Comparison of ENCODE assay signal across 11 cellular contexts in genomic region chr11:11788067-11788710, GRCh38. TPM values are rescaled to one million over a fixed set of nuclear protein-coding genes. Genes with fewer than 3 reads are reported as not detected.
DNase-seq lines count a peak whose midpoint lies in the region; ATAC-seq and TF ChIP-seq lines count a peak whose summit lies in the region.
"Had no signal": no experiment of that assay in that cellular context is flagged by ENCODE, and none has a peak within 500 bp of the region (broad histone marks: within the 10 kb centered on the region; RNA-seq: fewer than 3 reads in every experiment).

No MANE protein-coding gene starts in this region.

- H3K4me3 ChIP-seq in GM23338, result no peak overlapping the region
- H3K4me3 ChIP-seq in mucosa of descending colon, result no peak overlapping the region
- H3K4me3 ChIP-seq in prostate gland, result no peak overlapping the region
- no peak overlapping the region for H3K4me3 ChIP-seq in CD8-positive, alpha-beta memory T cell (ENCODE audit: low read length)
- H3K4me3 ChIP-seq: breast epithelium had no signal

- DNase-seq in GM23338 (ENCODE audit: low spot score) (no peak), activated B cell treated with CpG ODN at 0.5 μM for 24 hours (no peak), mucosa of descending colon (no peak), prostate gland (ENCODE audit: low spot score) (no peak), OCI-M1 (lab: John Stamatoyannopoulos, UW) (no peak)
- no peak for DNase-seq in activated T-helper 1 cell treated with anti-CD3 and anti-CD28 coated beads, Interleukin-12 subunit alpha, Interleukin-12 subunit beta, Interleukin-2, Interleukin-4 antibody, amounts not matched to agents 30 ng/mL and 10 ng/mL and 1 ng/mL, durations not matched to agents 14 hours and 24 hours and 36 hours (ENCODE audit: low spot score)
- DNase-seq in CD8-positive, alpha-beta memory T cell, result no peak
- DNase-seq: NCI-H524 treated with DMSO at 0.1 percent for 48 hours had no signal

- H3K27ac ChIP-seq in C4-2B (no peak overlapping the region), GM23338 (ENCODE audit: low read depth) (no peak overlapping the region), prostate gland (no peak overlapping the region)
- H3K27ac ChIP-seq in CD8-positive, alpha-beta memory T cell (ENCODE audit: low read depth, low read length), result no peak overlapping the region
- H3K27ac ChIP-seq: breast epithelium had no signal

- TF ChIP-seq CTCF in C4-2B (conservative IDR thresholded peaks at IDR 0.05) (peak; percentile 63), GM23338 (conservative IDR thresholded peaks at IDR 0.05; ENCODE audit: low read depth in 2 of 2) (no peak), activated B cell treated with CpG ODN at 0.5 μM for 24 hours (IDR thresholded peaks at IDR 0.05) (peak; percentile 8), mucosa of descending colon (IDR thresholded peaks at IDR 0.05) (peak; percentile 3), prostate gland (IDR thresholded peaks at IDR 0.05) (no peak)

- H3K4me1 Mint-ChIP-seq in GM23338, result peaks cover 2% of the 10 kb centered on the region
- H3K4me1 Mint-ChIP-seq in activated B cell treated with CpG ODN at 0.5 μM for 24 hours, result no peaks in the 10 kb centered on the region
- H3K4me1 Mint-ChIP-seq in activated T-helper 1 cell treated with anti-CD3 and anti-CD28 coated beads, Interleukin-12 subunit alpha, Interleukin-12 subunit beta, Interleukin-2, Interleukin-4 antibody, amounts not matched to agents 30 ng/mL and 10 ng/mL and 1 ng/mL, durations not matched to agents 14 hours and 24 hours and 36 hours (ENCODE audit: low read depth), result no peaks in the 10 kb centered on the region
- no peaks in the 10 kb centered on the region for H3K4me1 Mint-ChIP-seq in CD8-positive, alpha-beta memory T cell

- H3F3A ChIP-seq in GM23338 (replicated peaks; ENCODE audit: low read depth), result no peaks in the 10 kb centered on the region

- TF ChIP-seq POLR2A in prostate gland (IDR thresholded peaks at IDR 0.05), result no peak

- H3K27ac Mint-ChIP-seq in GM23338, result no peak overlapping the region
- H3K27ac Mint-ChIP-seq in activated B cell treated with CpG ODN at 0.5 μM for 24 hours, result no peak overlapping the region
- no peak overlapping the region for H3K27ac Mint-ChIP-seq in activated T-helper 1 cell treated with anti-CD3 and anti-CD28 coated beads, Interleukin-12 subunit alpha, Interleukin-12 subunit beta, Interleukin-2, Interleukin-4 antibody, amounts not matched to agents 30 ng/mL and 10 ng/mL and 1 ng/mL, durations not matched to agents 14 hours and 24 hours and 36 hours
- H3K27ac Mint-ChIP-seq in CD8-positive, alpha-beta memory T cell, result no peak overlapping the region
- H3K27ac Mint-ChIP-seq: activated naive CD8-positive, alpha-beta T cell had no signal

- H3K36me3 ChIP-seq in GM23338 (ENCODE audit: insufficient read depth) (no peaks in the 10 kb centered on the region), mucosa of descending colon (ENCODE audit: low read depth) (no peaks in the 10 kb centered on the region), prostate gland (no peaks in the 10 kb centered on the region)
- H3K36me3 ChIP-seq in CD8-positive, alpha-beta memory T cell (ENCODE audit: insufficient read depth, low read length), result no peaks in the 10 kb centered on the region
- H3K36me3 ChIP-seq: breast epithelium had no signal

- POLR2A ChIA-PET in activated B cell treated with CpG ODN at 0.5 μM for 24 hours (lab: Charles Lee), result no interaction called here
- POLR2A ChIA-PET in CD8-positive, alpha-beta memory T cell (lab: Charles Lee), result no interaction called here

- H3K27me3 Mint-ChIP-seq in GM23338 (ENCODE audit: insufficient read depth, low read depth, poor library complexity) (peaks cover 9% of the 10 kb centered on the region), activated B cell treated with CpG ODN at 0.5 μM for 24 hours (peaks cover 14% of the 10 kb centered on the region)
- H3K27me3 Mint-ChIP-seq in activated T-helper 1 cell treated with anti-CD3 and anti-CD28 coated beads, Interleukin-12 subunit alpha, Interleukin-12 subunit beta, Interleukin-2, Interleukin-4 antibody, amounts not matched to agents 30 ng/mL and 10 ng/mL and 1 ng/mL, durations not matched to agents 14 hours and 24 hours and 36 hours (ENCODE audit: insufficient read depth), result peaks cover 24% of the 10 kb centered on the region
- peaks cover 0 to 27% of the 10 kb centered on the region in 2 donors for H3K27me3 Mint-ChIP-seq in CD8-positive, alpha-beta memory T cell

- no peak overlapping the region for H3K4me2 ChIP-seq in GM23338

- H3K4me3 Mint-ChIP-seq in GM23338 (no peak overlapping the region), activated B cell treated with CpG ODN at 0.5 μM for 24 hours (no peak overlapping the region)
- H3K4me3 Mint-ChIP-seq in activated T-helper 1 cell treated with anti-CD3 and anti-CD28 coated beads, Interleukin-12 subunit alpha, Interleukin-12 subunit beta, Interleukin-2, Interleukin-4 antibody, amounts not matched to agents 30 ng/mL and 10 ng/mL and 1 ng/mL, durations not matched to agents 14 hours and 24 hours and 36 hours, result no peak overlapping the region
- no peak overlapping the region for H3K4me3 Mint-ChIP-seq in CD8-positive, alpha-beta memory T cell
- H3K4me3 Mint-ChIP-seq: activated naive CD8-positive, alpha-beta T cell had no signal

- CTCF ChIA-PET in activated B cell treated with CpG ODN at 0.5 μM for 24 hours (lab: Charles Lee), result interaction anchor here (0.9 to 3.2 kb wide), 15 partner anchors 10 to 1018 kb away, joined by 3 to 65 read pairs (median 9); no protein-coding TSS in a partner anchor
- CTCF ChIA-PET in CD8-positive, alpha-beta memory T cell (lab: Charles Lee), result interaction anchor here (0.7 to 7.5 kb wide), 19 partner anchors 10 to 995 kb away, joined by 3 to 57 read pairs (median 5); no protein-coding TSS in a partner anchor

- peaks cover 6% of the 10 kb centered on the region for H3K4me1 ChIP-seq in GM23338 (ENCODE audit: insufficient read depth)
- no peaks in the 10 kb centered on the region for H3K4me1 ChIP-seq in mucosa of descending colon (ENCODE audit: low read depth)
- H3K4me1 ChIP-seq in prostate gland (replicated peaks), result no peaks in the 10 kb centered on the region
- H3K4me1 ChIP-seq in CD8-positive, alpha-beta memory T cell (ENCODE audit: insufficient read depth, low read length), result no peaks in the 10 kb centered on the region
- H3K4me1 ChIP-seq: breast epithelium had no signal

- peaks cover 14% of the 10 kb centered on the region for H3K9me3 Mint-ChIP-seq in GM23338
- no peaks in the 10 kb centered on the region for H3K9me3 Mint-ChIP-seq in activated B cell treated with CpG ODN at 0.5 μM for 24 hours
- H3K9me3 Mint-ChIP-seq in activated T-helper 1 cell treated with anti-CD3 and anti-CD28 coated beads, Interleukin-12 subunit alpha, Interleukin-12 subunit beta, Interleukin-2, Interleukin-4 antibody, amounts not matched to agents 30 ng/mL and 10 ng/mL and 1 ng/mL, durations not matched to agents 14 hours and 24 hours and 36 hours, result no peaks in the 10 kb centered on the region
- H3K9me3 Mint-ChIP-seq in CD8-positive, alpha-beta memory T cell, result no peaks in the 10 kb centered on the region

- 50% methylated on average over 7 of the region's 7 CpGs for WGBS in prostate gland

- H3K27me3 ChIP-seq in GM23338 (ENCODE audit: insufficient read depth) (no peaks in the 10 kb centered on the region), prostate gland (replicated peaks; ENCODE audit: insufficient read depth) (no peaks in the 10 kb centered on the region)
- H3K27me3 ChIP-seq in CD8-positive, alpha-beta memory T cell (ENCODE audit: insufficient read depth, low read length, poor library complexity, severe bottlenecking), result no peaks in the 10 kb centered on the region
- H3K27me3 ChIP-seq: breast epithelium had no signal

- H2AFZ ChIP-seq in GM23338, result no peak overlapping the region

- ATAC-seq in GM23338, result peak; percentile 32; the same call in 2 of the 3 replicates
- ATAC-seq in activated B cell treated with CpG ODN at 0.5 μM for 24 hours (ENCODE audit: low read depth), result peak; percentile 25
- ATAC-seq in mucosa of descending colon, result no peak

- intact Hi-C loops in activated B cell treated with CpG ODN at 0.5 μM for 24 hours (cut with micrococcal nuclease), result no loop called here
- intact Hi-C loops in mucosa of descending colon (cut with DNase I, micrococcal nuclease), result loop anchor here (5.0 to 10.0 kb wide), 2 partner anchors 751 to 763 kb away; no protein-coding TSS in a partner anchor
- intact Hi-C loops in activated T-helper 1 cell treated with anti-CD3 and anti-CD28 coated beads, Interleukin-12 subunit alpha, Interleukin-12 subunit beta, Interleukin-2, Interleukin-4 antibody, amounts not matched to agents 30 ng/mL and 10 ng/mL and 1 ng/mL, durations not matched to agents 14 hours and 24 hours and 36 hours (cut with micrococcal nuclease), result loop anchor here (2.0 to 10.0 kb wide), 3 partner anchors 257 to 631 kb away; no protein-coding TSS in a partner anchor
- intact Hi-C loops in prostate gland (cut with DNase I), result loop anchor here (5.0 to 10.0 kb wide), 4 partner anchors 166 to 993 kb away; partner anchors contain the start of gene GALNT18

- H3K9me2 ChIP-seq in GM23338 (ENCODE audit: insufficient read depth), result no peaks in the 10 kb centered on the region; the same call in 1 of the 2 replicates

- H3K36me3 Mint-ChIP-seq in GM23338 (ENCODE audit: low read depth) (peaks cover 7% of the 10 kb centered on the region; the same call in 2 of the 3 replicates), activated B cell treated with CpG ODN at 0.5 μM for 24 hours (ENCODE audit: low read depth) (no peaks in the 10 kb centered on the region)
- H3K36me3 Mint-ChIP-seq in activated T-helper 1 cell treated with anti-CD3 and anti-CD28 coated beads, Interleukin-12 subunit alpha, Interleukin-12 subunit beta, Interleukin-2, Interleukin-4 antibody, amounts not matched to agents 30 ng/mL and 10 ng/mL and 1 ng/mL, durations not matched to agents 14 hours and 24 hours and 36 hours (ENCODE audit: low read depth), result no peaks in the 10 kb centered on the region
- no peaks in the 10 kb centered on the region for H3K36me3 Mint-ChIP-seq in CD8-positive, alpha-beta memory T cell
- H3K36me3 Mint-ChIP-seq: activated naive CD8-positive, alpha-beta T cell had no signal

- no peaks in the 10 kb centered on the region for H3K79me2 ChIP-seq in GM23338 (replicated peaks; ENCODE audit: insufficient read depth)

- H4K20me1 ChIP-seq in GM23338 (replicated peaks; ENCODE audit: insufficient read depth), result no peaks in the 10 kb centered on the region

- H3K9me3 ChIP-seq in mucosa of descending colon, result no peaks in the 10 kb centered on the region
- H3K9me3 ChIP-seq in prostate gland, result no peaks in the 10 kb centered on the region
- no peaks in the 10 kb centered on the region for H3K9me3 ChIP-seq in CD8-positive, alpha-beta memory T cell (ENCODE audit: low read length)
- H3K9me3 ChIP-seq: breast epithelium had no signal

RNA-seq across cellular contexts. Expression of gene USP47, which starts 53.6 kb away (rescaled TPM):
- total RNA-seq in GM23338 (2014; rRNA removed; shearing (Covaris generic)), result 32.1 and 36.7 TPM in 2 replicates
- polyA plus RNA-seq in GM23338 (2016; fragmentation: Nextera tagmentation; extraction: Ambion mirVana), result 15.5 and 16.3 TPM in 2 replicates
- total RNA-seq in activated B cell treated with CpG ODN at 0.5 μM for 24 hours, result 48.5 and 50.3 TPM in 2 replicates
- total RNA-seq in mucosa of descending colon, result 10 to 100 TPM; 36.1 to 59.3 (median 39.1) TPM
- total RNA-seq in activated T-helper 1 cell treated with anti-CD3 and anti-CD28 coated beads, Interleukin-12 subunit alpha, Interleukin-12 subunit beta, Interleukin-2, Interleukin-4 antibody, amounts not matched to agents 30 ng/mL and 10 ng/mL and 1 ng/mL, durations not matched to agents 14 hours and 24 hours and 36 hours, result 52.0 and 54.8 TPM in 2 replicates
- 10 to 100 TPM; 58.4 to 76.6 TPM for total RNA-seq in prostate gland
- 10 to 100 TPM; 47.0 to 50.2 TPM for total RNA-seq in CD8-positive, alpha-beta memory T cell
- 53.8 TPM for polyA plus RNA-seq in CD8-positive, alpha-beta memory T cell

Comparison
In these comparisons a context has a peak if more than half of its experiments do, and no peak if none do; other contexts are left out.
1. CTCF ChIP-seq: peak in C4-2B (single experiment), activated B cell treated with CpG ODN at 0.5 μM for 24 hours (single experiment) and mucosa of descending colon (single experiment); none in GM23338 (0 of 2) and prostate gland (0 of 4).